Comparison of ENCODE assay signal across 1 cellular context in the genomic region with DNA sequence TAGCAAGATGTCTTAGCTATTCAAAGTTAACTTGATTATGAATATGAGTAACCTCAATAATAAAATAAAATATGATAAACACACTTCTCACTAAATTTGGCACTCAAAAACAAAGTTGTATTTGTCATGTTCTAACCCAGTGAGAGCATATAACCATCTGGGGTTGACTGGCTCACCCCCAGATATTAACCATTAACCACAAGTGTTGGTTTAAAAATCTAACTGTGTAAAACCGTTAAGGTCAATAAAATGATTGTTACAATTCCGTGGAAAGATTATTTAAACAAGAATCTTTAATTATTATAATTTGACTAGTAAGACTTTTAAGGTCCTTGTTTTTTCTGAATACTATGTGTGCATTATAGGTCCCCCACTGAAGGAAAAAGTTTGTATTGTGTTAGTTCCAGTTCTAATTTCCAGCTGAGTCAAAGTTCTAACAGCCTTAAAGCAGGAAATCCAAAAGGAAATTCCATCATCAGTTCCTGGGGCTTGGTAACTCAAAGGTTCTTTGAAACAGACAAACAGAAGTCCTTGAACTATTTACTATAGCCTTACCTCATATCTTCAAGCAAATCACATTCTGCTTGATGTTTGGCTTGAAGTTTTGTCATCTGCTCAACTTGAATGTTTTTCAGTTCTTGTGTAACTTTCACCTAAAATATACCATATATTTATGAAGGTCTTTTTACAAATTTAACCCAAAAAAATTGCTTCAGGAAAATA.
TF ChIP-seq lines count a peak whose summit lies in the region.

No MANE protein-coding gene starts in this region.

TF ChIP-seq in IMR-90, 13 proteins besides CTCF, POLR2A, EP300 and RAD21 (continued from another document):
- TF ChIP-seq MAZ (IDR thresholded peaks at IDR 0.05; ENCODE audit: borderline replicate concordance, low read depth, low read length) = no peak
